In the genomic region with DNA sequence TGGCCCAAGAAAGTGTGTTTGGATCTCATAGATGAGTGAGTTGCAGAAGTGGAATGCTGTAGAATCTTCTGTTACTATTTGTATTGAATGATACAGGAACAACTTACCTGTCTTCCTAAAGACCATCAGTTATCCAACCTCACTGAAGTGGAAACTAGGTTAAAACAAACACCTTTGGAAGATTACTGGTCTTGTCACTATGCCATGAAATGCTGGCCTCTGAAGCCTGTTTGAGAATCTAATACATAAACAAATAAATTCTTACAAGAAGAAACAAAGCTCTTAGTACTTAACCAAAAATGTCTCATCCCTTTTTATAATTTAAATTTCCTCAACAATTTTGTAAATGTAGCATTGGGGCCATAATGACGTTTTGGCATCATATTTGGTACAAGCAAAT, we compare ENCODE assay signal across 28 cellular contexts.
"Had no signal": no experiment of that assay in that cellular context is flagged by ENCODE, and none has a peak within 500 bp of the region (broad histone marks: within the 10 kb centered on the region; RNA-seq: fewer than 3 reads in every experiment).

No MANE protein-coding gene starts in this region.

- DNase-seq: activated CD4-positive, alpha-beta memory T cell treated with anti-CD3 and anti-CD28 coated beads, Interleukin-2, amount 10 ng/mL, durations not matched to agents 7 days and 5 days; activated CD4-positive, alpha-beta T cell treated with anti-CD3 and anti-CD28 coated beads for 1 hour; activated CD4-positive, alpha-beta T cell treated with anti-CD3 and anti-CD28 coated beads for 4 hours; activated CD4-positive, alpha-beta T cell treated with anti-CD3 and anti-CD28 coated beads, Interleukin-2, amount 10 ng/mL, durations not matched to agents 7 days and 5 days; activated CD4-positive, alpha-beta T cell treated with anti-CD3 and anti-CD28 coated beads, Interleukin-2, amount 50 U/mL, for 4 hours; activated CD8-positive, alpha-beta memory T cell treated with anti-CD3 and anti-CD28 coated beads, Interleukin-2, amount 50 U/mL, for 48 hours; activated gamma-delta T cell; activated naive CD4-positive, alpha-beta T cell; activated naive CD4-positive, alpha-beta T cell treated with anti-CD3 and anti-CD28 coated beads, Interleukin-2, amount 10 ng/mL, durations not matched to agents 7 days and 5 days; activated naive CD8-positive, alpha-beta T cell treated with anti-CD3 and anti-CD28 coated beads, Interleukin-2, amount 10 ng/mL, durations not matched to agents 7 days and 5 days; activated T-cell treated with anti-CD3 and anti-CD28 coated beads for 4 hours; activated T-cell treated with anti-CD3 and anti-CD28 coated beads, Interleukin-2, amount 50 U/mL, for 24 hours; activated T-cell treated with anti-CD3 and anti-CD28 coated beads, Interleukin-2, amount 50 U/mL, for 72 hours; cortex of kidney; dermis blood vessel endothelial cell; effector CD4-positive, alpha-beta T cell; effector memory CD8-positive, alpha-beta T cell; foreskin keratinocyte; gastrocnemius medialis; glutamatergic neuron; heart left ventricle; T-helper 2 cell had no signal

- H3K27ac ChIP-seq: ascending aorta, breast epithelium, esophagus muscularis mucosa, foreskin keratinocyte, gastrocnemius medialis, heart left ventricle had no signal

- H3K4me1 ChIP-seq: breast epithelium had no signal

- H3K4me3 ChIP-seq: ascending aorta, breast epithelium, esophagus muscularis mucosa, gastrocnemius medialis, heart left ventricle had no signal

- FAIRE-seq: colon had no signal

- H3K27me3 ChIP-seq: ascending aorta, breast epithelium, esophagus muscularis mucosa, foreskin keratinocyte, gastrocnemius medialis, heart left ventricle had no signal

- H3K9me3 ChIP-seq: ascending aorta, breast epithelium, esophagus muscularis mucosa, gastrocnemius medialis, heart left ventricle had no signal

- ATAC-seq: activated naive CD4-positive, alpha-beta T cell treated with anti-CD3 and anti-CD28 coated beads, Interleukin-2, amount 50 U/mL, for 72 hours; activated T-cell treated with anti-CD3 and anti-CD28 coated beads, Interleukin-2, amount 50 U/mL, for 72 hours; effector memory CD8-positive, alpha-beta T cell; foreskin keratinocyte; gastrocnemius medialis; heart left ventricle; WTC11 had no signal

- H3K36me3 ChIP-seq: ascending aorta, breast epithelium, gastrocnemius medialis, heart left ventricle had no signal
